Comparison of ENCODE assay signal across 10 cellular contexts in the genomic region with DNA sequence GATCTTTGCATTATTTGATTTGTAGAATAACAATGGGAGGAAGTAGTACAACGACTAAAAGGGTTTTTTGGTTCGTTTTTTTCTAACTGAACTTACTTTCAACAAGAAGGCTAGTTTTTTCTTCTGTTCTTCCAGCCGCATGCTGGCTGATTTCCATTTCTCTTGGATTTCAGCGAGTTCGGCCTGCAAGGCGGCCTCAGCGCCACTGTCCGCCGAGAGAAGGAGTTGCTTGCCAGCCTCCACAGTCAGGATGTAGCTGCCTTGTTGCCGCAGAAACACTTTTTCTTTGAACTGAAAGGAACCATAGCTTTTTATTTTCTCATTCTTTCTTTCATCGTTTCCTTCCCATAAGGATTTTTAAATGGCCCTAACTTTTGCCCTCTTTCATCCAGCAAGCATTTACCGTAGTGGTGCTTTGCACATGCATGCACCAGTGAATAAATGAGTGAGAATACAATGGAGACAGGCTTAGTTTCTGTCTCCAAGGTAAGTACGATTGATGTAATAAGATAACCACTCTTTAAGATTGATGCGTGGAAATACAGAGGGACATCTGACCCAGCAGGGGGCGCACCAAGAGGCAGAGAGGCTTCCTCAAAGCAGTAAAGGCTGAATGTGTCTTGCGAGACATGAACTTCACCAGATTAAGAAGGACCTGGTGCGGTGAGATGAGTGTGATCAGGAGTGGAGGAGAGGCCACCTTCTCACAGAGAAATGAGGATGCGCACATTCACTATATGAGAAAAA.
DNase-seq lines count a peak whose midpoint lies in the region; ATAC-seq, FAIRE-seq and TF ChIP-seq lines count a peak whose summit lies in the region.
"Had no signal": no experiment of that assay in that cellular context is flagged by ENCODE, and none has a peak within 500 bp of the region (broad histone marks: within the 10 kb centered on the region; RNA-seq: fewer than 3 reads in every experiment).

No MANE protein-coding gene starts in this region.

- no peaks in the 10 kb centered on the region for H3K9me3 Mint-ChIP-seq in immature natural killer cell

- peaks cover under 1 to 9% of the 10 kb centered on the region in 2 donors for H3K36me3 ChIP-seq in small intestine (ENCODE audit: control insufficient read depth in 2 of 2, insufficient read depth in 2 of 2, low read length in 2 of 2)

- no peak overlapping the region for H3K4me3 Mint-ChIP-seq in immature natural killer cell

- no peak overlapping the region for H3K27ac ChIP-seq in small intestine (ENCODE audit: low read depth in 1 of 2, low read length in 1 of 2)

- H3K36me3 Mint-ChIP-seq in immature natural killer cell: peaks cover 42 to 61% (median 51%) of the 10 kb centered on the region in 3 donors

- ATAC-seq in GM18505 (IDR thresholded peaks at IDR 0.05; ENCODE audit: unreplicated experiment) (no peak), GM21447 (IDR thresholded peaks at IDR 0.05; ENCODE audit: unreplicated experiment) (no peak)

- H3K9me3 ChIP-seq in small intestine (ENCODE audit: control insufficient read depth, low read depth): no peaks in the 10 kb centered on the region

- no peak for FAIRE-seq in small intestine (lab: Jason Lieb, UNC)
- FAIRE-seq: colon, GM18507 had no signal

- H3K27me3 ChIP-seq in small intestine (ENCODE audit: control insufficient read depth in 2 of 2, insufficient read depth in 2 of 2, low read length in 2 of 2): no peaks in the 10 kb centered on the region

- no peaks in the 10 kb centered on the region for H3K4me1 Mint-ChIP-seq in immature natural killer cell

- DNase-seq in 8988T: peak; percentile 8
- peak; percentile 15 for DNase-seq in H4 (ENCODE audit: low spot score)
- peak; percentile 43 to 49 for DNase-seq in activated CD4-positive, alpha-beta T cell treated with anti-CD3 and anti-CD28 coated beads, Interleukin-2, amount 50 U/mL, for 4 hours
- peak; percentile 4 for DNase-seq in fibroblast of the conjunctiva (ENCODE audit: low read depth)
- DNase-seq in small intestine: peak; percentile 15
- DNase-seq in immature natural killer cell: no peak

- 83 to 88% (median 85%) methylated on average over 18 of the region's 18 CpGs for WGBS in small intestine, 3 donors

- TF ChIP-seq POLR2A in GM18505 (IDR thresholded peaks at IDR 0.05; ENCODE audit: borderline replicate concordance, extremely low read depth, insufficient read depth, insufficient read length): no peak

- peaks cover 0 to 2% (median 1%) of the 10 kb centered on the region in 3 donors for H3K27me3 Mint-ChIP-seq in immature natural killer cell (ENCODE audit: low read depth in 3 of 3)

- H3K4me1 ChIP-seq in small intestine (ENCODE audit: control insufficient read depth in 2 of 2, insufficient read depth in 1 of 2, low read depth in 1 of 2, low read length in 1 of 2): no peaks in the 10 kb centered on the region

- peak overlapping the region in 2 of 6 donors; percentile 2 to 35 for H3K27ac Mint-ChIP-seq in immature natural killer cell

- no peak overlapping the region for H3K4me3 ChIP-seq in small intestine (ENCODE audit: low read depth in 1 of 2, low read length in 2 of 2)

Comparison
In these comparisons a context has a peak if more than half of its experiments do, and no peak if none do; other contexts are left out.
1. DNase-seq: peak in 8988T (single experiment), H4 (single experiment), activated CD4-positive, alpha-beta T cell treated with anti-CD3 and anti-CD28 coated beads, Interleukin-2, amount 50 U/mL, for 4 hours (2 of 2), fibroblast of the conjunctiva (single experiment) and small intestine (single experiment); none in immature natural killer cell (0 of 3).